In genomic region chr22:37258810-37259472, GRCh38 we compare ENCODE assay signal across 13 cellular contexts. TPM values are rescaled to one million over a fixed set of nuclear protein-coding genes. Genes with fewer than 3 reads are reported as not detected.
DNase-seq lines count a peak whose midpoint lies in the region; ATAC-seq and TF ChIP-seq lines count a peak whose summit lies in the region.
"Had no signal": no experiment of that assay in that cellular context is flagged by ENCODE, and none has a peak within 500 bp of the region (broad histone marks: within the 10 kb centered on the region; RNA-seq: fewer than 3 reads in every experiment).

No MANE protein-coding gene starts in this region.

- H3K27ac ChIP-seq in HUES64 (ENCODE audit: low read depth, low read length) (no peak overlapping the region), brain microvascular endothelial cell (no peak overlapping the region)
- no peak overlapping the region for H3K27ac ChIP-seq in naive thymus-derived CD4-positive, alpha-beta T cell (ENCODE audit: low read depth, low read length)
- H3K27ac ChIP-seq in CD8-positive, alpha-beta memory T cell (ENCODE audit: low read depth, low read length), result no peak overlapping the region
- H3K27ac ChIP-seq: stomach had no signal

- peaks cover 0 to 17% (median 0%) of the 10 kb centered on the region in 5 donors for H3K27me3 Mint-ChIP-seq in naive thymus-derived CD4-positive, alpha-beta T cell
- H3K27me3 Mint-ChIP-seq in CD8-positive, alpha-beta memory T cell, result peaks cover 3 to 5% of the 10 kb centered on the region in 2 donors

- CTCF ChIA-PET in naive thymus-derived CD4-positive, alpha-beta T cell (lab: Charles Lee), result interaction anchor here (0.6 to 5.8 kb wide), 21 partner anchors 9 to 179 kb away, joined by 3 to 184 read pairs (median 8); partner anchors contain the start of gene RAC2
- CTCF ChIA-PET in CD8-positive, alpha-beta memory T cell (lab: Charles Lee), result interaction anchor here (0.9 to 7.9 kb wide), 11 partner anchors 12 to 282 kb away, joined by 3 to 233 read pairs (median 7); partner anchors contain the start of gene RAC2

- intact Hi-C loops in naive thymus-derived CD4-positive, alpha-beta T cell (cut with micrococcal nuclease), result loop anchor here in 1 of 2 donors (1.0 kb wide), 2 partner anchors 15 to 21 kb away; partner anchors contain the start of gene RAC2

- DNase-seq in BE2C, result no peak
- no peak for DNase-seq in brain microvascular endothelial cell
- no peak for DNase-seq in naive thymus-derived CD4-positive, alpha-beta T cell
- DNase-seq in CD8-positive, alpha-beta memory T cell, result no peak
- no peak for DNase-seq in amygdala (lab: John Stamatoyannopoulos, UW)
- no peak for DNase-seq in NCI-H1436 (lab: John Stamatoyannopoulos, UW)
- DNase-seq in GM19238 (ENCODE audit: insufficient read length, low spot score), result no peak
- DNase-seq: activated CD4-positive, alpha-beta T cell treated with anti-CD3 and anti-CD28 coated beads for 1 hour; effector CD4-positive, alpha-beta T cell; stomach had no signal

- peak overlapping the region in 5 of 9 donors; percentile 39 to 87 (median 76) for H3K27ac Mint-ChIP-seq in naive thymus-derived CD4-positive, alpha-beta T cell
- H3K27ac Mint-ChIP-seq in CD8-positive, alpha-beta memory T cell, result no peak overlapping the region

- H3K9me3 ChIP-seq in BE2C (peaks cover 4% of the 10 kb centered on the region), HUES64 (ENCODE audit: insufficient read depth, low read depth, low read length) (peaks cover 5% of the 10 kb centered on the region)
- H3K9me3 ChIP-seq in naive thymus-derived CD4-positive, alpha-beta T cell (ENCODE audit: control insufficient read depth in 2 of 3, low read length in 3 of 3), result peaks cover 0 to 4% (median 3%) of the 10 kb centered on the region in 3 experiments
- no peaks in the 10 kb centered on the region for H3K9me3 ChIP-seq in CD8-positive, alpha-beta memory T cell (ENCODE audit: low read length)

- peaks cover 0 to 4% (median 0%) of the 10 kb centered on the region in 11 donors for H3K9me3 Mint-ChIP-seq in naive thymus-derived CD4-positive, alpha-beta T cell
- H3K9me3 Mint-ChIP-seq in CD8-positive, alpha-beta memory T cell, result peaks cover 0 to 4% (median 3%) of the 10 kb centered on the region in 5 donors

- 0 out of 2 replicates have a peak overlapping the region, but pooled peaks have one; percentile 15 for H3K9ac ChIP-seq in HUES64 (ENCODE audit: low read depth, low read length)

- in situ Hi-C loops in brain microvascular endothelial cell (cut with HindIII; ENCODE audit: low pct_ligation_motif_present, low sequenced_read_pairs), result no loop called here

- H3K27me3 ChIP-seq in BE2C (no peaks in the 10 kb centered on the region), HUES64 (ENCODE audit: insufficient read depth, low read length) (peaks cover 20% of the 10 kb centered on the region), brain microvascular endothelial cell (replicated peaks) (no peaks in the 10 kb centered on the region)
- H3K27me3 ChIP-seq in naive thymus-derived CD4-positive, alpha-beta T cell (ENCODE audit: control insufficient read depth in 2 of 2, insufficient read depth in 2 of 2, low read length in 2 of 2), result no peaks in the 10 kb centered on the region
- H3K27me3 ChIP-seq in CD8-positive, alpha-beta memory T cell (ENCODE audit: insufficient read depth, low read length, poor library complexity, severe bottlenecking), result no peaks in the 10 kb centered on the region

- peaks cover 23 to 44% (median 36%) of the 10 kb centered on the region in 7 donors for H3K4me1 Mint-ChIP-seq in naive thymus-derived CD4-positive, alpha-beta T cell
- peaks cover 9 to 16% (median 10%) of the 10 kb centered on the region in 3 donors for H3K4me1 Mint-ChIP-seq in CD8-positive, alpha-beta memory T cell

- peaks cover 0 to 3% (median 0%) of the 10 kb centered on the region in 5 donors for H3K36me3 Mint-ChIP-seq in naive thymus-derived CD4-positive, alpha-beta T cell
- peaks cover 0 to 1% (median 0%) of the 10 kb centered on the region in 3 donors for H3K36me3 Mint-ChIP-seq in CD8-positive, alpha-beta memory T cell

- H3K4me3 ChIP-seq in BE2C (ENCODE audit: low read depth, low read length) (peak overlapping the region; percentile 43), HUES64 (ENCODE audit: low read length) (peak overlapping the region; percentile 29), brain microvascular endothelial cell (ENCODE audit: low read depth, low read length) (peak overlapping the region; percentile 29)
- H3K4me3 ChIP-seq in naive thymus-derived CD4-positive, alpha-beta T cell (ENCODE audit: low read length), result no peak overlapping the region
- H3K4me3 ChIP-seq in CD8-positive, alpha-beta memory T cell (ENCODE audit: low read length), result no peak overlapping the region
- H3K4me3 ChIP-seq: stomach had no signal

- POLR2A ChIA-PET in naive thymus-derived CD4-positive, alpha-beta T cell (lab: Charles Lee), result interaction anchor here (0.8 to 5.9 kb wide), 7 partner anchors 17 to 92 kb away, joined by 3 to 151 read pairs (median 13); partner anchors contain the start of gene RAC2
- POLR2A ChIA-PET in CD8-positive, alpha-beta memory T cell (lab: Charles Lee), result interaction anchor here (1.3 to 2.4 kb wide), 2 partner anchors 15 to 17 kb away, joined by 4 to 10 read pairs; partner anchors contain the start of gene RAC2

- no peak for TF ChIP-seq CTCF in BE2C (IDR thresholded peaks at IDR 0.05; ENCODE audit: low read depth, low read length)
- no peak for TF ChIP-seq CTCF in brain microvascular endothelial cell (IDR thresholded peaks at IDR 0.05; ENCODE audit: low read depth, low read length, missing control alignments)

- 81% methylated on average over 14 of the region's 14 CpGs for WGBS in HUES64

- ATAC-seq in naive thymus-derived CD4-positive, alpha-beta T cell, result no peak

- peak overlapping the region in 6 of 10 donors; percentile 33 to 74 (median 64) for H3K4me3 Mint-ChIP-seq in naive thymus-derived CD4-positive, alpha-beta T cell
- no peak overlapping the region for H3K4me3 Mint-ChIP-seq in CD8-positive, alpha-beta memory T cell

- H3K36me3 ChIP-seq in BE2C (no peaks in the 10 kb centered on the region), HUES64 (ENCODE audit: insufficient read depth, low read length) (no peaks in the 10 kb centered on the region), brain microvascular endothelial cell (replicated peaks) (no peaks in the 10 kb centered on the region)
- H3K36me3 ChIP-seq in naive thymus-derived CD4-positive, alpha-beta T cell (ENCODE audit: control insufficient read depth in 2 of 3, insufficient read depth in 3 of 3, low read length in 3 of 3), result no peaks in the 10 kb centered on the region
- no peaks in the 10 kb centered on the region for H3K36me3 ChIP-seq in CD8-positive, alpha-beta memory T cell (ENCODE audit: insufficient read depth, low read length)
- H3K36me3 ChIP-seq: stomach had no signal

- H3K4me1 ChIP-seq in BE2C (peaks cover 7% of the 10 kb centered on the region), HUES64 (ENCODE audit: insufficient read depth, low read length) (peaks cover 11% of the 10 kb centered on the region)
- H3K4me1 ChIP-seq in naive thymus-derived CD4-positive, alpha-beta T cell (ENCODE audit: control insufficient read depth in 2 of 2, insufficient read depth in 2 of 2, low read length in 2 of 2), result peaks cover 7 to 24% of the 10 kb centered on the region in 2 donors
- H3K4me1 ChIP-seq in CD8-positive, alpha-beta memory T cell (ENCODE audit: insufficient read depth, low read length), result peaks cover 23% of the 10 kb centered on the region

RNA-seq across cellular contexts. Expression of gene RAC2, which starts 14.9 kb away (rescaled TPM):
- 9.8 TPM for polyA plus RNA-seq in BE2C (2012; ENCODE audit: insufficient read depth, insufficient read length, low read depth)
- polyA plus RNA-seq in HUES64 (2013, experiment 1 of 2), result 2.0 TPM
- polyA plus RNA-seq in HUES64 (2013, experiment 2 of 2), result 3.2 TPM
- total RNA-seq in naive thymus-derived CD4-positive, alpha-beta T cell, result 100 to 1,000 TPM; 263 to 886 (median 301) TPM
- polyA plus RNA-seq in naive thymus-derived CD4-positive, alpha-beta T cell, result 100 to 1,000 TPM; 838 to 852 TPM
- total RNA-seq in CD8-positive, alpha-beta memory T cell, result 100 to 1,000 TPM; 433 to 452 TPM
- 1,206 TPM for polyA plus RNA-seq in CD8-positive, alpha-beta memory T cell

RNA-seq across cellular contexts. Expression of gene CYTH4, which starts 23.4 kb away (rescaled TPM):
- 0.99 TPM for polyA plus RNA-seq in BE2C (2012; ENCODE audit: insufficient read depth, insufficient read length, low read depth)
- not detected for polyA plus RNA-seq in HUES64 (2013, experiment 1 of 2)
- not detected for polyA plus RNA-seq in HUES64 (2013, experiment 2 of 2)
- total RNA-seq in naive thymus-derived CD4-positive, alpha-beta T cell, result 100 to 1,000 TPM; 123 to 227 (median 214) TPM
- polyA plus RNA-seq in naive thymus-derived CD4-positive, alpha-beta T cell, result 10 to 100 TPM; 49.5 to 71.1 TPM
- total RNA-seq in CD8-positive, alpha-beta memory T cell, result 10 to 100 TPM; 23.1 to 24.7 TPM
- polyA plus RNA-seq in CD8-positive, alpha-beta memory T cell, result 80.2 TPM
- polyA plus RNA-seq: BJ had no signal

RNA-seq across cellular contexts. Expression of gene SSTR3, which starts 46.7 kb away (rescaled TPM):
- 1.7 TPM for polyA plus RNA-seq in BE2C (2012; ENCODE audit: insufficient read depth, insufficient read length, low read depth)
- 0.15 TPM for polyA plus RNA-seq in HUES64 (2013, experiment 1 of 2)
- polyA plus RNA-seq in HUES64 (2013, experiment 2 of 2), result 0.25 TPM
- total RNA-seq in naive thymus-derived CD4-positive, alpha-beta T cell, result 10 to 100 TPM in 2 of 5 experiments, 1 to 10 TPM in 3; 3.9 to 30.4 (median 6.4) TPM
- polyA plus RNA-seq in naive thymus-derived CD4-positive, alpha-beta T cell, result 1 to 10 TPM; 5.8 to 9.5 TPM
- under 1 TPM; 0.24 to 0.62 TPM for total RNA-seq in CD8-positive, alpha-beta memory T cell
- 0.59 TPM for polyA plus RNA-seq in CD8-positive, alpha-beta memory T cell
- total RNA-seq: H4 had no signal
- polyA plus RNA-seq: BJ had no signal

Comparison
In these comparisons a context has a peak if more than half of its experiments do, and no peak if none do; other contexts are left out.
1. H3K4me3 ChIP-seq: peak in BE2C (single experiment), HUES64 (single experiment) and brain microvascular endothelial cell (single experiment); none in naive thymus-derived CD4-positive, alpha-beta T cell (single experiment) and CD8-positive, alpha-beta memory T cell (single experiment).
2. H3K27ac Mint-ChIP-seq: peak in naive thymus-derived CD4-positive, alpha-beta T cell (5 of 9); none in CD8-positive, alpha-beta memory T cell (0 of 8).
3. H3K4me3 Mint-ChIP-seq: peak in naive thymus-derived CD4-positive, alpha-beta T cell (6 of 10); none in CD8-positive, alpha-beta memory T cell (0 of 7).
4. RNA of gene CYTH4, which starts 23.4 kb away (total RNA-seq): 123 to 227 TPM in naive thymus-derived CD4-positive, alpha-beta T cell; 23.1 to 24.7 TPM in CD8-positive, alpha-beta memory T cell; every median in the first group is over 4 times any median in the second.